Comparison of ENCODE assay signal across 24 cellular contexts in genomic region chr20:58930496-58930895, GRCh38.
"Had no signal": no experiment of that assay in that cellular context is flagged by ENCODE, and none has a peak within 500 bp of the region (broad histone marks: within the 10 kb centered on the region; RNA-seq: fewer than 3 reads in every experiment).

No MANE protein-coding gene starts in this region.

- H3K4me1 Mint-ChIP-seq: nephron progenitor cell had no signal

- H3K27me3 ChIP-seq: ascending aorta, colonic mucosa, dorsolateral prefrontal cortex, transverse colon, vagina had no signal

- H3K4me2 ChIP-seq: smooth muscle cell had no signal

- DNase-seq: activated CD4-positive, alpha-beta T cell treated with anti-CD3 and anti-CD28 coated beads for 1 hour; activated CD4-positive, alpha-beta T cell treated with anti-CD3 and anti-CD28 coated beads, Interleukin-2, amount 50 U/mL, for 1 hour; activated gamma-delta T cell treated with Interleukin-2 at 50 U/mL for 16 hours; activated T-cell treated with anti-CD3 and anti-CD28 coated beads, Interleukin-2, amount 50 U/mL, for 1 hour; colonic mucosa; dorsolateral prefrontal cortex; effector memory CD8-positive, alpha-beta T cell; left colon; mesenchymal stem cell; mucosa of descending colon; nephron progenitor cell; nucleus accumbens; posterior cingulate gyrus; stimulated activated CD4-positive, alpha-beta T cell treated with anti-CD3 and anti-CD28 coated beads, Interleukin-2, amount 100 ng/mL, for 48 hours; stimulated activated CD8-positive, alpha-beta memory T cell treated with anti-CD3 and anti-CD28 coated beads, Interleukin-4, amount 100 ng/mL, for 48 hours; stimulated activated naive B cell treated with anti-CD40 and anti-IgM and Interleukin-4, amounts not matched to agents 10 μg/mL and 1 μg/mL and 100 μg/mL, for 72 hours; transverse colon had no signal

- H3K9me3 ChIP-seq: ascending aorta, colonic mucosa, mucosa of descending colon, transverse colon, vagina had no signal

- H3K4me1 ChIP-seq: colonic mucosa, transverse colon, vagina had no signal

- H3K36me3 ChIP-seq: ascending aorta, colonic mucosa, transverse colon, vagina had no signal

- H3K27ac ChIP-seq: ascending aorta, colonic mucosa, dorsolateral prefrontal cortex, transverse colon, vagina had no signal

- H3K27ac Mint-ChIP-seq: activated naive CD4-positive, alpha-beta T cell treated with anti-CD3 and anti-CD28 coated beads, Interleukin-2, amount 50 U/mL, for 72 hours; effector memory CD8-positive, alpha-beta T cell; stimulated activated naive B cell treated with anti-CD40 and anti-IgM and Interleukin-4, amounts not matched to agents 10 μg/mL and 1 μg/mL and 100 μg/mL, for 72 hours had no signal

- FAIRE-seq: keratinocyte, TTC549 had no signal

- H3K4me3 Mint-ChIP-seq: effector memory CD8-positive, alpha-beta T cell; nephron progenitor cell; stimulated activated naive B cell treated with anti-CD40 and anti-IgM and Interleukin-4, amounts not matched to agents 10 μg/mL and 1 μg/mL and 100 μg/mL, for 72 hours had no signal

- ATAC-seq: activated naive CD4-positive, alpha-beta T cell treated with anti-CD3 and anti-CD28 coated beads, Interleukin-2, amount 50 U/mL, for 72 hours; effector memory CD8-positive, alpha-beta T cell; left colon; mucosa of descending colon; sciatic nerve; stimulated activated naive B cell treated with anti-CD40 and anti-IgM and Interleukin-4, amounts not matched to agents 10 μg/mL and 1 μg/mL and 100 μg/mL, for 72 hours had no signal

- H3K36me3 Mint-ChIP-seq: activated naive CD4-positive, alpha-beta T cell treated with anti-CD3 and anti-CD28 coated beads, Interleukin-2, amount 50 U/mL, for 72 hours; stimulated activated naive B cell treated with anti-CD40 and anti-IgM and Interleukin-4, amounts not matched to agents 10 μg/mL and 1 μg/mL and 100 μg/mL, for 72 hours had no signal

- H3K4me3 ChIP-seq: colonic mucosa, dorsolateral prefrontal cortex, mucosa of descending colon, smooth muscle cell, transverse colon, vagina had no signal

- H3K9me3 Mint-ChIP-seq: activated naive CD4-positive, alpha-beta T cell treated with anti-CD3 and anti-CD28 coated beads, Interleukin-2, amount 50 U/mL, for 72 hours; effector memory CD8-positive, alpha-beta T cell; stimulated activated naive B cell treated with anti-CD40 and anti-IgM and Interleukin-4, amounts not matched to agents 10 μg/mL and 1 μg/mL and 100 μg/mL, for 72 hours had no signal
